23 cellular contexts compared by ENCODE assay signal in the genomic region with DNA sequence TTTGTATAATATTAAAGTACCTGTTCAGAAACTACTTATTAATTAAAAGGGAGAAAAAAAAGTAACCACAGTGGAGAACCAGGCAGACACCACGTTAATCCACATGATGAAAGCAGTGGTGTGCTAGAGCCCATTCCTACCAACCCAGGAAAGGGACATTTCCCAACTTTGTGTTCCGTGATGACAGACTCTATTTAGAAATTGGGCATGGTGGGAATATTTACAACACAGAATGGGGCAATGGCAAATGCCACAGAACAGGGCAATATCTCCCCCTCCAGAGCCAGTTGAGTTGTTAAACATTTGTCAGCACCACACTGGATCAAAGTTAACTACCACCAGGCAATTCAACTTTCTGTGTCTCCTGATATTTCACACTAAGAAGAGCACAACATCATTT. TPM values are rescaled to one million over a fixed set of nuclear protein-coding genes. Genes with fewer than 3 reads are reported as not detected.
"Had no signal": no experiment of that assay in that cellular context is flagged by ENCODE, and none has a peak within 500 bp of the region (broad histone marks: within the 10 kb centered on the region; RNA-seq: fewer than 3 reads in every experiment).

No MANE protein-coding gene starts in this region.

- H3K27me3 Mint-ChIP-seq: activated CD4-positive, alpha-beta T cell treated with anti-CD3 and anti-CD28 coated beads for 36 hours; activated CD8-positive, alpha-beta T cell treated with anti-CD3 and anti-CD28 coated beads for 36 hours; activated naive CD8-positive, alpha-beta T cell treated with anti-CD3 and anti-CD28 coated beads, Interleukin-2, amount 10 ng/mL, durations not matched to agents 7 days and 5 days had no signal

- H3K27ac Mint-ChIP-seq: activated CD4-positive, alpha-beta T cell treated with anti-CD3 and anti-CD28 coated beads for 36 hours; activated CD8-positive, alpha-beta T cell treated with anti-CD3 and anti-CD28 coated beads for 36 hours; activated naive CD8-positive, alpha-beta T cell treated with anti-CD3 and anti-CD28 coated beads, Interleukin-2, amount 10 ng/mL, durations not matched to agents 7 days and 5 days; T-cell had no signal

- H3K36me3 ChIP-seq: adrenal gland, breast epithelium, WERI-Rb-1 had no signal

- H2AFZ ChIP-seq: PC-9 had no signal

- DNase-seq: activated CD4-positive, alpha-beta T cell treated with anti-CD3 and anti-CD28 coated beads for 36 hours; activated CD8-positive, alpha-beta memory T cell treated with anti-CD3 and anti-CD28 coated beads, Interleukin-2, amount 50 U/mL, for 48 hours; activated CD8-positive, alpha-beta T cell treated with anti-CD3 and anti-CD28 coated beads for 36 hours; activated naive CD4-positive, alpha-beta T cell treated with anti-CD3 and anti-CD28 coated beads, Interleukin-2, amount 50 U/mL, for 16 hours; activated naive CD8-positive, alpha-beta T cell treated with anti-CD3 and anti-CD28 coated beads, Interleukin-2, amount 10 ng/mL, durations not matched to agents 7 days and 5 days; activated T-cell treated with anti-CD3 and anti-CD28 coated beads, Interleukin-2, amount 50 U/mL, for 1 hour; adrenal gland; aorta; caudate nucleus; MM.1S; NCI-H1048; NCI-H146; NCI-H187 treated with DMSO at 0.1 percent for 48 hours; NCI-H2081 treated with DMSO at 0.1 percent for 48 hours; NCI-H446; NCI-H524; PC-9; SHP77 treated with DMSO at 0.1 percent for 48 hours; T-cell; T-helper 2 cell; WERI-Rb-1 had no signal

- H3K4me1 Mint-ChIP-seq: activated CD4-positive, alpha-beta T cell treated with anti-CD3 and anti-CD28 coated beads for 36 hours; activated naive CD8-positive, alpha-beta T cell treated with anti-CD3 and anti-CD28 coated beads, Interleukin-2, amount 10 ng/mL, durations not matched to agents 7 days and 5 days; T-cell had no signal

- H3K4me1 ChIP-seq: adrenal gland, breast epithelium had no signal

- H3K27ac ChIP-seq: adrenal gland, breast epithelium, PC-9, SK-N-MC, WERI-Rb-1 had no signal

- H3K9me3 ChIP-seq: adrenal gland, breast epithelium had no signal

- H3K4me3 Mint-ChIP-seq: activated CD4-positive, alpha-beta T cell treated with anti-CD3 and anti-CD28 coated beads for 36 hours; activated CD8-positive, alpha-beta T cell treated with anti-CD3 and anti-CD28 coated beads for 36 hours; activated naive CD8-positive, alpha-beta T cell treated with anti-CD3 and anti-CD28 coated beads, Interleukin-2, amount 10 ng/mL, durations not matched to agents 7 days and 5 days; T-cell had no signal

- H3K4me2 ChIP-seq: PC-9 had no signal

- H3K27me3 ChIP-seq: adrenal gland, breast epithelium had no signal

- H3K36me3 Mint-ChIP-seq: activated naive CD8-positive, alpha-beta T cell treated with anti-CD3 and anti-CD28 coated beads, Interleukin-2, amount 10 ng/mL, durations not matched to agents 7 days and 5 days; T-cell had no signal

- H3K9me3 Mint-ChIP-seq: activated CD8-positive, alpha-beta T cell treated with anti-CD3 and anti-CD28 coated beads for 36 hours; activated naive CD8-positive, alpha-beta T cell treated with anti-CD3 and anti-CD28 coated beads, Interleukin-2, amount 10 ng/mL, durations not matched to agents 7 days and 5 days; T-cell had no signal

- H3K4me3 ChIP-seq: adrenal gland, breast epithelium, PC-9, SK-N-MC had no signal

- ATAC-seq: activated CD4-positive, alpha-beta T cell treated with anti-CD3 and anti-CD28 coated beads for 36 hours; activated CD8-positive, alpha-beta T cell treated with anti-CD3 and anti-CD28 coated beads for 36 hours; T-cell had no signal

RNA-seq across cellular contexts. Expression of a gene that starts 1.2 kb away (rescaled TPM):
- total RNA-seq: activated CD4-positive, alpha-beta T cell treated with anti-CD3 and anti-CD28 coated beads for 36 hours; activated CD8-positive, alpha-beta T cell treated with anti-CD3 and anti-CD28 coated beads for 36 hours; activated naive CD8-positive, alpha-beta T cell treated with anti-CD3 and anti-CD28 coated beads, Interleukin-2, amount 10 ng/mL, durations not matched to agents 7 days and 5 days; adrenal gland; aorta; breast epithelium; PC-9; T-cell had no signal
- polyA plus RNA-seq: adrenal gland, aorta had no signal
